11 cellular contexts compared by ENCODE assay signal in the genomic region with DNA sequence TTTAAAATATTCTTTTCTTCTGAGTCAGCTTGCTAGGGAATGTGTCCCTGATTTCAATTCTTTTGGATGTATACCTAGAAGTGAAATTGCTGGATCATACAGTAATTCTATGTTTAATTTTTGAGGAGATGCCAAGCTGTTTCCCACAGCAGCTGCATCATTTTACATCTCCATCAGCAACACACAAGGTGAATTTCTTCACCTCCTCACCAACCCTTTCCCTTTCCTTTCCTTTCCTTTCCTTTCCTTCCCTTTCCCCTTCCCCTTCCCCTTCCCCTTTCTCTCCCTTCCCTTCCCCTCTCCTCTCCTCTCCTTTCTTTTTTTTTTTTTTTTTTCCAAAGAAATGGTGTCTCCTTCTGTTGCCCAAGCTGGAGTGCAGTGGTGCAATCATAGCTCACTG.
"Had no signal": no experiment of that assay in that cellular context is flagged by ENCODE, and none has a peak within 500 bp of the region (broad histone marks: within the 10 kb centered on the region; RNA-seq: fewer than 3 reads in every experiment).

No MANE protein-coding gene starts in this region.

- H3K4me3 Mint-ChIP-seq: GM23338, H9, HFFc6 had no signal

- H3K9ac ChIP-seq: GM23248 had no signal

- H3K27ac ChIP-seq: GM23248 had no signal

- H3K4me1 Mint-ChIP-seq: GM23338, H9 had no signal

- H3K27ac Mint-ChIP-seq: GM23338, H9, HFFc6 had no signal

- H3K36me3 ChIP-seq: HAP-1 had no signal

- H3K4me3 ChIP-seq: GM23248, GM23338, HAP-1 had no signal

- ATAC-seq: GM23338, HCT116 had no signal

- H2AFZ ChIP-seq: GM23248, GM23338 had no signal

- H3K4me1 ChIP-seq: HAP-1 had no signal

- H3K4me2 ChIP-seq: GM23338 had no signal

- DNase-seq: GM23248, GOT3, H7, H9, HCEC 1CT, HFFc6 had no signal

- FAIRE-seq: H1, H54 had no signal
